Comparison of ENCODE assay signal across 8 cellular contexts in the genomic region with DNA sequence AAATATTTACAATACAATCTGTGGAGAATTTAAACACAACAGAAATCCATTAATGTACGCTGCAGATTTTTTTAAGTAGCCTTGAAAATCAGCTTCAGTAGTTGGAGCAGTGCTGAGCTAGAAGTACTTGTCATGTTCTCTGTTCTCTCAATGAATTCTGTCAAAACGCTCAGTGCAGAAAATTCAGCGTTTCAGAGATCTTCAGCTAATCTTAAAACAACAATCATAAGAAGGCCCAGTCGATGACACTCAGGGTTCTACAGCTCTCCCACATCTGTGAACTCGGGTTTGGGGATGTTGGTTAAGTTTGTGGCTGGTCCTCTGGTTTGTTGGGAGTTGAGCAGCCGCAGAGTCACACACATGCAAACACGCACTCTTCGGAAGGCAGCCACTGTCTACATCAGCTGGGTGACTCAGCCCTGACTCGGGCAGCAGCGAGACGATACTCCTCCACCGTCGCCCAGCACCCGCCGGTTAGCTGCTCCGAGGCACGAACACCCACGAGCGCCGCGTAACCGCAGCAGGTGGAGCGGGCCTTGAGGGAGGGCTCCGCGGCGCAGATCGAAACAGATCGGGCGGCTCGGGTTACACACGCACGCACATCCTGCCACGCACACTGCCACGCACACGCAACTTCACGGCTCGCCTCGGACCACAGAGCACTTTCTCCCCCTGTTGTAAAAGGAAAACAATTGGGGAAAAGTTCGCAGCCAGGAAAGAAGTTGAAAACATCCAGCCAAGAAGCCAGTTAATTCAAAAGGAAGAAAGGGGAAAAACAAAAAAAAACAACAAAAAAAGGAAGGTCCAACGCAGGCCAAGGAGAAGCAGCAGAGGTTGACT.
A peak's percentile ranks its signal among the peaks of the same experiment; 100 is the strongest.
DNase-seq lines count a peak whose midpoint lies in the region; ATAC-seq lines count a peak whose summit lies in the region.

No MANE protein-coding gene starts in this region.

- peak overlapping the region; percentile 80 for H3K4me2 ChIP-seq in mesenchymal stem cell (ENCODE audit: low read length, poor library complexity, severe bottlenecking)

- DNase-seq in GDM1 (lab: John Stamatoyannopoulos, UW), result peak; percentile 35
- peak; percentile 55 for DNase-seq in NCI-H510A (lab: John Stamatoyannopoulos, UW)
- peak; percentile 90 for DNase-seq in activated CD4-positive, alpha-beta memory T cell treated with anti-CD3 and anti-CD28 coated beads, Interleukin-2, amount 10 ng/mL, durations not matched to agents 7 days and 5 days
- peak; percentile 44 for DNase-seq in effector CD8-positive, alpha-beta T cell (lab: John Stamatoyannopoulos, UW)
- peak; percentile 98 for DNase-seq in mesenchymal stem cell
- DNase-seq in stimulated activated CD8-positive, alpha-beta memory T cell treated with anti-CD3 and anti-CD28 coated beads, Interleukin-12 subunit alpha, Interleukin-12 subunit beta, amount 100 ng/mL, for 24 hours (ENCODE audit: extremely low read depth), result peak; percentile 67
- no peak for DNase-seq in NCI-H1436 (lab: John Stamatoyannopoulos, UW)

- no peaks in the 10 kb centered on the region for H3K9me3 Mint-ChIP-seq in activated CD4-positive, alpha-beta memory T cell treated with anti-CD3 and anti-CD28 coated beads, Interleukin-2, amount 10 ng/mL, durations not matched to agents 7 days and 5 days

- H3K4me3 Mint-ChIP-seq in activated CD4-positive, alpha-beta memory T cell treated with anti-CD3 and anti-CD28 coated beads, Interleukin-2, amount 10 ng/mL, durations not matched to agents 7 days and 5 days, result peak overlapping the region; percentile 90

- H3K36me3 ChIP-seq in mesenchymal stem cell (ENCODE audit: control insufficient read depth in 1 of 2, insufficient read depth in 2 of 2, low read depth in 1 of 2, low read length in 2 of 2), result peaks cover 0 to 32% of the 10 kb centered on the region in 2 experiments

- H3K27ac ChIP-seq in mesenchymal stem cell (ENCODE audit: low read length, poor library complexity, severe bottlenecking), result peak overlapping the region; percentile 85

- ATAC-seq in HG02759 (IDR thresholded peaks at IDR 0.05; ENCODE audit: unreplicated experiment), result peak; percentile 29

- WGBS in mesenchymal stem cell, result 2% methylated on average over 27 of the region's 40 CpGs

- H3K14ac ChIP-seq in mesenchymal stem cell (ENCODE audit: low read length in 2 of 2), result peak overlapping the region in 1 of 2 experiments; percentile 100

- peak overlapping the region; percentile 72 to 87 for H3K4me3 ChIP-seq in mesenchymal stem cell (ENCODE audit: insufficient read depth in 1 of 2, low read depth in 1 of 2, low read length in 2 of 2)

- no peaks in the 10 kb centered on the region for H3K27me3 ChIP-seq in mesenchymal stem cell (ENCODE audit: control insufficient read depth in 1 of 2, insufficient read depth in 1 of 2, low read length in 2 of 2)

- CTCF ChIA-PET in activated CD4-positive, alpha-beta memory T cell treated with anti-CD3 and anti-CD28 coated beads, Interleukin-2, amount 10 ng/mL, durations not matched to agents 7 days and 5 days (lab: Charles Lee), result interaction anchor here (0.6 to 8.7 kb wide), 16 partner anchors 8 to 512 kb away, joined by 3 to 161 read pairs (median 4); partner anchors contain the start of gene RUNX1

- peak overlapping the region; percentile 1 to 98 for H3K4ac ChIP-seq in mesenchymal stem cell (ENCODE audit: low read depth in 1 of 2, low read length in 2 of 2)

- peak overlapping the region; percentile 77 for H4K91ac ChIP-seq in mesenchymal stem cell (ENCODE audit: low read length)

- peaks cover 2% of the 10 kb centered on the region for H3K79me1 ChIP-seq in mesenchymal stem cell (replicated peaks; ENCODE audit: low read length, poor library complexity, severe bottlenecking)

- H2BK15ac ChIP-seq in mesenchymal stem cell (ENCODE audit: low read depth, poor library complexity, severe bottlenecking), result no peak overlapping the region

- H2AK5ac ChIP-seq in mesenchymal stem cell (ENCODE audit: low read length, severe bottlenecking), result no peak overlapping the region

- H3K9me3 ChIP-seq in mesenchymal stem cell (ENCODE audit: control insufficient read depth, low read length), result no peaks in the 10 kb centered on the region

- peak overlapping the region; percentile 60 for H2BK5ac ChIP-seq in mesenchymal stem cell (ENCODE audit: low read depth, low read length, poor library complexity, severe bottlenecking)

- H3K18ac ChIP-seq in mesenchymal stem cell (ENCODE audit: low read depth in 1 of 2, low read length in 2 of 2), result peak overlapping the region; percentile 85 to 99

- peaks cover 29% of the 10 kb centered on the region for H3K36me3 Mint-ChIP-seq in activated CD4-positive, alpha-beta memory T cell treated with anti-CD3 and anti-CD28 coated beads, Interleukin-2, amount 10 ng/mL, durations not matched to agents 7 days and 5 days (ENCODE audit: low read depth)

- peak overlapping the region in 1 of 2 experiments; percentile 89 for H2BK12ac ChIP-seq in mesenchymal stem cell (ENCODE audit: low read length in 2 of 2)

- H3K4me1 ChIP-seq in mesenchymal stem cell (ENCODE audit: control insufficient read depth, insufficient read depth, low read depth, low read length), result peaks cover 11% of the 10 kb centered on the region

- peaks cover 52% of the 10 kb centered on the region for H3K4me1 Mint-ChIP-seq in activated CD4-positive, alpha-beta memory T cell treated with anti-CD3 and anti-CD28 coated beads, Interleukin-2, amount 10 ng/mL, durations not matched to agents 7 days and 5 days

- H3K23ac ChIP-seq in mesenchymal stem cell (ENCODE audit: low read length in 2 of 2), result peak overlapping the region in 1 of 2 experiments; percentile 100

- peak overlapping the region; percentile 98 for H3K27ac Mint-ChIP-seq in activated CD4-positive, alpha-beta memory T cell treated with anti-CD3 and anti-CD28 coated beads, Interleukin-2, amount 10 ng/mL, durations not matched to agents 7 days and 5 days

- H3K9ac ChIP-seq in mesenchymal stem cell (ENCODE audit: low read length), result peak overlapping the region; percentile 100

- no peak overlapping the region for H2BK120ac ChIP-seq in mesenchymal stem cell (ENCODE audit: low read depth, low read length)

- POLR2A ChIA-PET in activated CD4-positive, alpha-beta memory T cell treated with anti-CD3 and anti-CD28 coated beads, Interleukin-2, amount 10 ng/mL, durations not matched to agents 7 days and 5 days (lab: Charles Lee), result interaction anchor here (0.7 to 16.0 kb wide), 34 partner anchors 10 to 952 kb away, joined by 3 to 623 read pairs (median 4); partner anchors contain the start of gene RUNX1

- peaks cover 2% of the 10 kb centered on the region for H3K27me3 Mint-ChIP-seq in activated CD4-positive, alpha-beta memory T cell treated with anti-CD3 and anti-CD28 coated beads, Interleukin-2, amount 10 ng/mL, durations not matched to agents 7 days and 5 days

- H2AFZ ChIP-seq in mesenchymal stem cell (ENCODE audit: low read depth, low read length), result no peak overlapping the region

- peak overlapping the region; percentile 72 for H4K8ac ChIP-seq in mesenchymal stem cell (ENCODE audit: low read length)
